In genomic region chr16:57258910-57259475, GRCh38 we compare ENCODE assay signal across 1 cellular context.
TF ChIP-seq lines count a peak whose summit lies in the region.

No MANE protein-coding gene starts in this region.

TF ChIP-seq in IMR-90, 13 proteins besides CTCF, POLR2A, EP300 and RAD21:
- no peak for TF ChIP-seq CEBPB (IDR thresholded peaks at IDR 0.05; ENCODE audit: low read depth, low read length)
- no peak for TF ChIP-seq MAZ (IDR thresholded peaks at IDR 0.05; ENCODE audit: borderline replicate concordance, low read depth, low read length)
- no peak for TF ChIP-seq FOS (IDR thresholded peaks at IDR 0.05; ENCODE audit: low read depth, low read length)
- TF ChIP-seq RFX5 (IDR thresholded peaks at IDR 0.05; ENCODE audit: low read depth, low read length), result no peak
